In the genomic region with DNA sequence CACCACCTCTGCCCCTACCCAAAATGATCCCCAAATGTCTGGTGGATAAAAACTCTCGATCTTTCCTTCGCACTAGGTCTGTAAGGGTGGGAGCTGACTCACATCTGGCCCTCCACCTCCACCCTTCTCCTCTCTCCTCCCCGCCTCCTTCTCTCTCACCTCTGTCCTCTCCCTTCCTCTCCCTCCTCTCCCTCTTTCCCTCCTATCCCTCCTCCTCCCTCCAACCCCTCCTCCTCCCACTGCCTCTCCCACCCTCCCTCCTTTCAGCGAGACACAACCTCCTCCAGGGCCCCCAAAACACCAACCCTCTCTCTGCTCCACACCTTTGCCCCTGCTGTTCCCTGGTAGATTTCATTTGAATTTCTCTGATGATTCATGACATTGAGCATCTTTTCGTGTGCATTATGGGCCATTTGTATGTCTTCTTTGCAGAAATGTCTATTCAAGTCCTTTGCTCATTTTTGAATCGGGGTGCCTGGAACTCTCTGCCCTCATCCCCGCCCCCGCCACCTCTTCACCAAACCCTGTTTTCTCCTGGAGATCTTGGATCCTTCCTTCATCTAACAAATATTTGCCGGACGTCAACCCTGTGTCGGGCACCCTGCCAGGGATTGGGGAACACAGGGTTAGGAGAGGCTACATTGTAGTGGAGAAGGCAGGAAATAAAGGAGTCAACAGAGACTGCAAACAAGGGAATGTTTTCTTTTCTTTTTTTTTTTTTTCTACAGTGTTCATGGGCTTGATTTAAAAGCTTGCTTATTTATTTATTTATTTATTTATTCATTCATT, we compare ENCODE assay signal across 10 cellular contexts. TPM values are rescaled to one million over a fixed set of nuclear protein-coding genes. Genes with fewer than 3 reads are reported as not detected.
DNase-seq lines count a peak whose midpoint lies in the region; ATAC-seq and TF ChIP-seq lines count a peak whose summit lies in the region.
"Had no signal": no experiment of that assay in that cellular context is flagged by ENCODE, and none has a peak within 500 bp of the region (broad histone marks: within the 10 kb centered on the region; RNA-seq: fewer than 3 reads in every experiment).

No MANE protein-coding gene starts in this region.

- in situ Hi-C loops in KBM-7 (cut with MboI; ENCODE audit: low pct_unique_long_range_greater_than_20kb, low sequenced_read_pairs) = no loop called here

- intact Hi-C loops in PC-3 (cut with micrococcal nuclease) = no loop called here

- H3K79me2 ChIP-seq in PC-3 (ENCODE audit: low read length) = no peaks in the 10 kb centered on the region

- H2AFZ ChIP-seq in PC-3 (ENCODE audit: low read length) = no peak overlapping the region; the same call in 1 of the 2 replicates

- CTCF ChIA-PET in PC-3 (lab: Charles Lee) = interaction anchor here (0.6 kb wide), 1 partner anchor 8 kb away, joined by 6 read pairs; no protein-coding TSS in a partner anchor

- no TSS peak for BruUV-seq in PC-3 (replicated peaks; lab: Mats Ljungman, UMichigan)

- peak; percentile 82 for DNase-seq in DMS153 treated with DMSO at 0.1 percent for 48 hours (lab: John Stamatoyannopoulos, UW; ENCODE audit: unreplicated experiment)
- peak; percentile 43 for DNase-seq in PC-3
- DNase-seq in fibroblast of the aortic adventitia (ENCODE audit: low read depth) = peak; percentile 37
- DNase-seq in pons (ENCODE audit: low spot score) = peak; percentile 12
- DNase-seq in foreskin melanocyte = no peak
- no peak for DNase-seq in activated CD4-positive, alpha-beta T cell treated with anti-CD3 and anti-CD28 coated beads, Interleukin-2, amount 50 U/mL, for 4 hours
- no peak for DNase-seq in stimulated activated CD4-positive, alpha-beta T cell treated with anti-CD3 and anti-CD28 coated beads, Interleukin-2, amount 100 ng/mL, for 48 hours
- DNase-seq in KBM-7 = no peak
- DNase-seq: DND-41 had no signal

- H3K9ac ChIP-seq in PC-3 (ENCODE audit: low read length) = no peak overlapping the region

- POLR2A ChIA-PET in PC-3 (lab: Charles Lee; ENCODE audit: unreplicated experiment) = no interaction called here

- H3K9me2 ChIP-seq in PC-3 (replicated peaks; ENCODE audit: low read length) = no peaks in the 10 kb centered on the region

- no peaks in the 10 kb centered on the region for H4K20me1 ChIP-seq in PC-3 (ENCODE audit: low read length)

- H3K9me3 ChIP-seq in PC-3 (ENCODE audit: low read length) = no peaks in the 10 kb centered on the region

- peak; percentile 50; the same call in 1 of the 2 replicates for ATAC-seq in PC-3

- H3K36me3 ChIP-seq in PC-3 (ENCODE audit: low read depth, low read length) = no peaks in the 10 kb centered on the region

- H3K4me3 ChIP-seq in PC-3 (ENCODE audit: low read length) (no peak overlapping the region), fibroblast of the aortic adventitia (ENCODE audit: low read depth, low read length) (no peak overlapping the region)

- no peaks in the 10 kb centered on the region for H3K4me1 ChIP-seq in PC-3 (ENCODE audit: insufficient read depth, low read length)

- no peaks in the 10 kb centered on the region for H3K27me3 ChIP-seq in PC-3 (ENCODE audit: low read length)

- peak overlapping the region; percentile 44; the same call in 1 of the 2 replicates for H3K4me2 ChIP-seq in PC-3 (ENCODE audit: low read length)

- no peak overlapping the region for H3K27ac ChIP-seq in PC-3 (ENCODE audit: low read length)
- H3K27ac ChIP-seq: HL-60 had no signal

- TF ChIP-seq CTCF in PC-3 (conservative IDR thresholded peaks at IDR 0.05; ENCODE audit: low read depth, low read length) (no peak), fibroblast of the aortic adventitia (IDR thresholded peaks at IDR 0.05; ENCODE audit: insufficient read depth, low read length) (no peak)

- no peaks in the 10 kb centered on the region for H3F3A ChIP-seq in PC-3 (ENCODE audit: low read length, unreplicated experiment)

RNA-seq across cellular contexts. Expression of a gene that starts 25.4 kb away (rescaled TPM):
- total RNA-seq in PC-3 (2014; rRNA removed) (97.4 and 117 TPM in 2 replicates), fibroblast of the aortic adventitia (ENCODE audit: low replicate concordance) (84.1 and 158 TPM in 2 replicates)

RNA-seq across cellular contexts. Expression of a gene that starts 36.9 kb away (rescaled TPM):
- total RNA-seq in PC-3 (2014; rRNA removed) (245 and 330 TPM in 2 replicates), fibroblast of the aortic adventitia (ENCODE audit: low replicate concordance) (113 and 159 TPM in 2 replicates)

RNA-seq across cellular contexts. Expression of a gene that starts 47.0 kb away (rescaled TPM):
- total RNA-seq in PC-3 (2014; rRNA removed) (23.6 and 31.2 TPM in 2 replicates), fibroblast of the aortic adventitia (ENCODE audit: low replicate concordance) (48.7 and 61.3 TPM in 2 replicates)

Comparison
In these comparisons a context has a peak if more than half of its experiments do, and no peak if none do; other contexts are left out.
1. DNase-seq: peak in DMS153 treated with DMSO at 0.1 percent for 48 hours (single experiment), PC-3 (single experiment), fibroblast of the aortic adventitia (single experiment) and pons (single experiment); none in foreskin melanocyte (single experiment), activated CD4-positive, alpha-beta T cell treated with anti-CD3 and anti-CD28 coated beads, Interleukin-2, amount 50 U/mL, for 4 hours (0 of 2), stimulated activated CD4-positive, alpha-beta T cell treated with anti-CD3 and anti-CD28 coated beads, Interleukin-2, amount 100 ng/mL, for 48 hours (0 of 2) and KBM-7 (single experiment).